In genomic region chr12:8609061-8609570, GRCh38 we compare ENCODE assay signal across 9 cellular contexts. TPM values are rescaled to one million over a fixed set of nuclear protein-coding genes. Genes with fewer than 3 reads are reported as not detected.
A peak's percentile ranks its signal among the peaks of the same experiment; 100 is the strongest.
DNase-seq lines count a peak whose midpoint lies in the region; ATAC-seq, FAIRE-seq and TF ChIP-seq lines count a peak whose summit lies in the region.
"Had no signal": no experiment of that assay in that cellular context is flagged by ENCODE, and none has a peak within 500 bp of the region (broad histone marks: within the 10 kb centered on the region; RNA-seq: fewer than 3 reads in every experiment).

No MANE protein-coding gene starts in this region.

- H3K9ac ChIP-seq in adipocyte (ENCODE audit: low read length) = no peak overlapping the region

- TF ChIP-seq POLR2A in thyroid gland (IDR thresholded peaks at IDR 0.05) = no peak

- no peaks in the 10 kb centered on the region for H3K36me3 ChIP-seq in adipocyte (ENCODE audit: control insufficient read depth, insufficient read depth, low read length, severe bottlenecking)
- H3K36me3 ChIP-seq in iPS DF 6.9 (ENCODE audit: control insufficient read depth, insufficient read depth, low read length) = no peaks in the 10 kb centered on the region
- no peaks in the 10 kb centered on the region for H3K36me3 ChIP-seq in thyroid gland

- H3K27me3 ChIP-seq in adipocyte (replicated peaks; ENCODE audit: control insufficient read depth, insufficient read depth, low read length) = peaks cover 3% of the 10 kb centered on the region
- no peaks in the 10 kb centered on the region for H3K27me3 ChIP-seq in iPS DF 6.9 (ENCODE audit: control insufficient read depth, insufficient read depth, low read length)
- H3K27me3 ChIP-seq in thyroid gland = no peaks in the 10 kb centered on the region

- intact Hi-C loops in thyroid gland (cut with DNase I) = no loop called here

- H3K27ac ChIP-seq in iPS DF 6.9 (ENCODE audit: low read length) = no peak overlapping the region
- no peak overlapping the region for H3K27ac ChIP-seq in thyroid gland

- peak; percentile 77 for FAIRE-seq in G401.6 (lab: Jason Lieb, UNC)

- no CpG with 5 or more reads among the region's 5 CpGs for WGBS in iPS DF 6.9 (ENCODE audit: insufficient coverage, insufficient read length)
- 13 to 17% methylated on average over 5 of the region's 5 CpGs for WGBS in thyroid gland, 2 donors

- H3K4me3 ChIP-seq in AG04449 (ENCODE audit: low read depth, low read length) (no peak overlapping the region), adipocyte (ENCODE audit: low read length) (no peak overlapping the region), iPS DF 6.9 (ENCODE audit: low read length) (no peak overlapping the region), thyroid gland (replicated peaks in 1 of 3) (no peak overlapping the region)

- DNase-seq in AG04449 (ENCODE audit: low read depth, low spot score) = peak; percentile 10
- DNase-seq in NCI-H146 treated with DMSO at 0.1 percent for 48 hours (lab: John Stamatoyannopoulos, UW; ENCODE audit: unreplicated experiment) = peak; percentile 9
- DNase-seq in adipocyte (ENCODE audit: low read depth) = peak; percentile 71
- DNase-seq in iPS DF 6.9 (ENCODE audit: low read depth, low spot score) = peak; percentile 45
- no peak for DNase-seq in thyroid gland
- no peak for DNase-seq in effector CD4-positive, alpha-beta T cell

- POLR2A ChIA-PET in AG04449 (lab: Yijun Ruan, JAX) = interaction anchor here (0.6 kb wide), 1 partner anchor 304 kb away, joined by 3 read pairs; no protein-coding TSS in a partner anchor

- no peaks in the 10 kb centered on the region for H3K4me1 ChIP-seq in adipocyte (ENCODE audit: control insufficient read depth, insufficient read depth, low read length)
- H3K4me1 ChIP-seq in iPS DF 6.9 (ENCODE audit: control insufficient read depth, insufficient read depth, low read length) = 0 out of 2 replicates have a peak, but pooled peaks cover 1% of the 10 kb centered on the region
- H3K4me1 ChIP-seq in thyroid gland = no peaks in the 10 kb centered on the region

- TF ChIP-seq CTCF in AG04449 (IDR thresholded peaks at IDR 0.05; ENCODE audit: insufficient read depth, low read length, missing control alignments) (peak; percentile 57), thyroid gland (IDR thresholded peaks at IDR 0.05) (peak; percentile 15 to 74 (median 45))

- no peak for ATAC-seq in GM21576 (IDR thresholded peaks at IDR 0.05; ENCODE audit: unreplicated experiment)

- H3K9me3 ChIP-seq in adipocyte (ENCODE audit: control insufficient read depth, low read length) (no peaks in the 10 kb centered on the region), iPS DF 6.9 (ENCODE audit: control insufficient read depth, insufficient read depth, low read length) (no peaks in the 10 kb centered on the region), thyroid gland (no peaks in the 10 kb centered on the region)

- CTCF ChIA-PET in AG04449 (lab: Yijun Ruan, JAX) = interaction anchor here (0.6 to 4.4 kb wide), 13 partner anchors 10 to 1463 kb away, joined by 3 to 36 read pairs (median 3); partner anchors contain the start of gene CLEC4E

RNA-seq across cellular contexts. Expression of gene AICDA, which starts 3.5 kb away (rescaled TPM):
- total RNA-seq in thyroid gland = not detected
- total RNA-seq: pulmonary artery endothelial cell had no signal

RNA-seq across cellular contexts. Expression of gene MFAP5, which starts 53.5 kb away (rescaled TPM):
- 100 to 1,000 TPM in 1 of 4 donors, 10 to 100 TPM in 2, 1 to 10 TPM in 1; 9.4 to 116 (median 36.9) TPM for total RNA-seq in thyroid gland

Comparison
In these comparisons a context has a peak if more than half of its experiments do, and no peak if none do; other contexts are left out.
1. DNase-seq: peak in AG04449 (single experiment), NCI-H146 treated with DMSO at 0.1 percent for 48 hours (single experiment), adipocyte (single experiment) and iPS DF 6.9 (single experiment); none in thyroid gland (0 of 2) and effector CD4-positive, alpha-beta T cell (single experiment).